9 cellular contexts compared by ENCODE assay signal in genomic region chr1:19661721-19662228, GRCh38. TPM values are rescaled to one million over a fixed set of nuclear protein-coding genes. Genes with fewer than 3 reads are reported as not detected.
A peak's percentile ranks its signal among the peaks of the same experiment; 100 is the strongest.
DNase-seq lines count a peak whose midpoint lies in the region; ATAC-seq and TF ChIP-seq lines count a peak whose summit lies in the region.
"Had no signal": no experiment of that assay in that cellular context is flagged by ENCODE, and none has a peak within 500 bp of the region (broad histone marks: within the 10 kb centered on the region; RNA-seq: fewer than 3 reads in every experiment).

No MANE protein-coding gene starts in this region.

- H3K9me3 Mint-ChIP-seq in CD4-positive, alpha-beta memory T cell: peaks cover 0 to 1% (median 0%) of the 10 kb centered on the region in 8 donors
- no peaks in the 10 kb centered on the region for H3K9me3 Mint-ChIP-seq in H9
- peaks cover 2% of the 10 kb centered on the region for H3K9me3 Mint-ChIP-seq in nephron progenitor cell
- H3K9me3 Mint-ChIP-seq in activated T-helper 2 cell treated with anti-CD3 and anti-CD28 coated beads, Interferon-gamma antibody, Interleukin-2, Interleukin-4, amounts not matched to agents 10 μg/mL and 5 μg/mL and 100 μg/mL, durations not matched to agents 14 hours and 24 hours and 36 hours: no peaks in the 10 kb centered on the region

- H3K4me1 Mint-ChIP-seq in CD4-positive, alpha-beta memory T cell: peaks cover 18 to 43% (median 29%) of the 10 kb centered on the region in 4 donors
- H3K4me1 Mint-ChIP-seq in H9: peaks cover 14 to 28% of the 10 kb centered on the region in 2 experiments
- peaks cover 22% of the 10 kb centered on the region for H3K4me1 Mint-ChIP-seq in nephron progenitor cell
- H3K4me1 Mint-ChIP-seq in activated T-helper 2 cell treated with anti-CD3 and anti-CD28 coated beads, Interferon-gamma antibody, Interleukin-2, Interleukin-4, amounts not matched to agents 10 μg/mL and 5 μg/mL and 100 μg/mL, durations not matched to agents 14 hours and 24 hours and 36 hours (ENCODE audit: low read depth): peaks cover 8% of the 10 kb centered on the region

- no peak overlapping the region for H2AFZ ChIP-seq in H9 (ENCODE audit: low read length)

- no peaks in the 10 kb centered on the region for H3K27me3 ChIP-seq in CD4-positive, alpha-beta memory T cell (ENCODE audit: insufficient read depth, low read length)
- H3K27me3 ChIP-seq in H9 (ENCODE audit: insufficient read depth, low read length): peaks cover 19% of the 10 kb centered on the region

- no peaks in the 10 kb centered on the region for H3K79me1 ChIP-seq in H9 (ENCODE audit: insufficient read depth, low read depth, low read length, poor library complexity, severe bottlenecking)

- intact Hi-C loops in CD4-positive, alpha-beta memory T cell (cut with micrococcal nuclease): loop anchor here (1.0 to 2.0 kb wide), 2 partner anchors 27 to 43 kb away; no protein-coding TSS in a partner anchor
- intact Hi-C loops in activated T-helper 2 cell treated with anti-CD3 and anti-CD28 coated beads, Interferon-gamma antibody, Interleukin-2, Interleukin-4, amounts not matched to agents 10 μg/mL and 5 μg/mL and 100 μg/mL, durations not matched to agents 14 hours and 24 hours and 36 hours (cut with micrococcal nuclease): loop anchor here (10.0 kb wide), 1 partner anchor 153 kb away; the partner anchor contains the start of gene RNF186

- no peak overlapping the region for H4K91ac ChIP-seq in H9 (ENCODE audit: insufficient read length, low read depth, low read length)

- no peak overlapping the region for H2BK20ac ChIP-seq in H9 (ENCODE audit: low read depth, low read length, poor library complexity, severe bottlenecking)

- H3T11ph ChIP-seq in H9 (ENCODE audit: low read length): no peak overlapping the region

- H3K27me3 Mint-ChIP-seq in CD4-positive, alpha-beta memory T cell: peaks cover 0 to 18% of the 10 kb centered on the region in 2 donors
- H3K27me3 Mint-ChIP-seq in H9 (ENCODE audit: low read depth) (peaks cover 55% of the 10 kb centered on the region), nephron progenitor cell (ENCODE audit: low read depth, poor library complexity) (peaks cover 71% of the 10 kb centered on the region)
- peaks cover 28% of the 10 kb centered on the region for H3K27me3 Mint-ChIP-seq in activated T-helper 2 cell treated with anti-CD3 and anti-CD28 coated beads, Interferon-gamma antibody, Interleukin-2, Interleukin-4, amounts not matched to agents 10 μg/mL and 5 μg/mL and 100 μg/mL, durations not matched to agents 14 hours and 24 hours and 36 hours (ENCODE audit: low read depth)

- H2BK12ac ChIP-seq in H9 (ENCODE audit: insufficient read length, low read depth, low read length): no peak overlapping the region

- peak; percentile 87 for TF ChIP-seq CTCF in H9 (conservative IDR thresholded peaks at IDR 0.05)
- peak; percentile 71 for TF ChIP-seq CTCF in RWPE1 (conservative IDR thresholded peaks at IDR 0.05; ENCODE audit: low read depth)
- TF ChIP-seq CTCF in choroid plexus epithelial cell (conservative IDR thresholded peaks at IDR 0.05; ENCODE audit: low read depth, low read length): peak; percentile 63
- TF ChIP-seq CTCF in nephron progenitor cell (IDR thresholded peaks at IDR 0.05): peak; percentile 80

- peaks cover 27% of the 10 kb centered on the region for H3K4me1 ChIP-seq in CD4-positive, alpha-beta memory T cell (ENCODE audit: insufficient read depth, low read length)
- H3K4me1 ChIP-seq in H9 (ENCODE audit: insufficient read depth, low read length): no peaks in the 10 kb centered on the region

- H2AK5ac ChIP-seq in H9 (ENCODE audit: insufficient read length, low read length): no peak overlapping the region

- POLR2A ChIA-PET in CD4-positive, alpha-beta memory T cell (lab: Charles Lee; ENCODE audit: partially characterized antibody): interaction anchor here (0.5 to 1.8 kb wide), 4 partner anchors 9 to 44 kb away, joined by 3 to 8 read pairs (median 3); no protein-coding TSS in a partner anchor
- POLR2A ChIA-PET in RWPE1 (lab: Yijun Ruan, JAX; ENCODE audit: low non-redundant PET): no interaction called here

- no peak overlapping the region for H3K14ac ChIP-seq in H9 (ENCODE audit: insufficient read depth, low read length)

- no peaks in the 10 kb centered on the region for H3K9me3 ChIP-seq in CD4-positive, alpha-beta memory T cell (ENCODE audit: control insufficient read depth in 1 of 2, low read length in 2 of 2)
- no peaks in the 10 kb centered on the region for H3K9me3 ChIP-seq in H9 (ENCODE audit: control insufficient read depth, low read depth, low read length)
- H3K9me3 ChIP-seq: SJSA1 had no signal

- H2BK15ac ChIP-seq in H9 (ENCODE audit: low read depth, low read length): no peak overlapping the region

- H3K36me3 Mint-ChIP-seq in CD4-positive, alpha-beta memory T cell: peaks cover 0 to 2% of the 10 kb centered on the region in 2 donors
- H3K36me3 Mint-ChIP-seq in H9 (ENCODE audit: insufficient read depth in 1 of 3, low read depth in 3 of 3) (no peaks in the 10 kb centered on the region), nephron progenitor cell (ENCODE audit: low read depth) (no peaks in the 10 kb centered on the region)
- H3K36me3 Mint-ChIP-seq in activated T-helper 2 cell treated with anti-CD3 and anti-CD28 coated beads, Interferon-gamma antibody, Interleukin-2, Interleukin-4, amounts not matched to agents 10 μg/mL and 5 μg/mL and 100 μg/mL, durations not matched to agents 14 hours and 24 hours and 36 hours (ENCODE audit: low read depth): no peaks in the 10 kb centered on the region

- H3K9ac ChIP-seq in H9 (ENCODE audit: extremely low read depth, insufficient read length, low read length): no peak overlapping the region

- H2BK5ac ChIP-seq in H9 (ENCODE audit: insufficient read length, low read length): no peak overlapping the region

- WGBS in H9 (ENCODE audit: extremely low coverage, insufficient read length, low lambda C conversion rate): no CpG with 5 or more reads among the region's 9 CpGs

- H2BK120ac ChIP-seq in H9 (ENCODE audit: low read depth, low read length, poor library complexity, severe bottlenecking): no peak overlapping the region

- H3K36me3 ChIP-seq in CD4-positive, alpha-beta memory T cell (ENCODE audit: insufficient read depth, low read length): no peaks in the 10 kb centered on the region
- H3K36me3 ChIP-seq: SJSA1 had no signal

- H4K8ac ChIP-seq in H9 (replicated peaks; ENCODE audit: insufficient read length, low read depth, low read length): no peak overlapping the region

- no peak overlapping the region for H3K4me2 ChIP-seq in H9 (ENCODE audit: insufficient read depth, insufficient read length, low read length)

- H3K23me2 ChIP-seq in H9 (ENCODE audit: insufficient read length, low read depth, low read length, poor library complexity, severe bottlenecking): no peaks in the 10 kb centered on the region

- H3K79me2 ChIP-seq in H9 (ENCODE audit: insufficient read depth, low read length): no peaks in the 10 kb centered on the region

- H3K23ac ChIP-seq in H9 (ENCODE audit: insufficient read length, low read depth, low read length): no peak overlapping the region

- no peak overlapping the region for H3K18ac ChIP-seq in H9 (ENCODE audit: insufficient read length, low read depth, low read length)

- peak overlapping the region in 2 of 7 donors; percentile 71 to 74 for H3K27ac Mint-ChIP-seq in CD4-positive, alpha-beta memory T cell
- H3K27ac Mint-ChIP-seq in H9 (no peak overlapping the region), nephron progenitor cell (no peak overlapping the region)
- H3K27ac Mint-ChIP-seq in activated T-helper 2 cell treated with anti-CD3 and anti-CD28 coated beads, Interferon-gamma antibody, Interleukin-2, Interleukin-4, amounts not matched to agents 10 μg/mL and 5 μg/mL and 100 μg/mL, durations not matched to agents 14 hours and 24 hours and 36 hours: no peak overlapping the region

- peak overlapping the region in 1 of 8 donors; percentile 54 for H3K4me3 Mint-ChIP-seq in CD4-positive, alpha-beta memory T cell
- H3K4me3 Mint-ChIP-seq in H9 (no peak overlapping the region), nephron progenitor cell (no peak overlapping the region)
- no peak overlapping the region for H3K4me3 Mint-ChIP-seq in activated T-helper 2 cell treated with anti-CD3 and anti-CD28 coated beads, Interferon-gamma antibody, Interleukin-2, Interleukin-4, amounts not matched to agents 10 μg/mL and 5 μg/mL and 100 μg/mL, durations not matched to agents 14 hours and 24 hours and 36 hours (ENCODE audit: low read depth)

- DNase-seq in CD4-positive, alpha-beta memory T cell: peak in 4 of 5 donors; percentile 49 to 66 (median 60)
- no peak for DNase-seq in H9
- DNase-seq in RWPE1 (ENCODE audit: low spot score): no peak
- peak; percentile 69 for DNase-seq in choroid plexus epithelial cell (ENCODE audit: low read depth)
- DNase-seq in nephron progenitor cell: no peak
- DNase-seq in GF-D8 (lab: John Stamatoyannopoulos, UW): no peak
- no peak for DNase-seq in activated T-helper 2 cell treated with anti-CD3 and anti-CD28 coated beads, Interferon-gamma antibody, Interleukin-2, Interleukin-4, amounts not matched to agents 10 μg/mL and 5 μg/mL and 100 μg/mL, durations not matched to agents 14 hours and 24 hours and 36 hours (ENCODE audit: low spot score)

- no peak overlapping the region for H3K4me3 ChIP-seq in CD4-positive, alpha-beta memory T cell (ENCODE audit: low read length in 2 of 2)
- H3K4me3 ChIP-seq in choroid plexus epithelial cell (ENCODE audit: low read depth, low read length): no peak overlapping the region
- H3K4me3 ChIP-seq: SJSA1 had no signal

- no peak overlapping the region for H3K27ac ChIP-seq in CD4-positive, alpha-beta memory T cell (ENCODE audit: low read depth, low read length)
- H3K27ac ChIP-seq in H9 (ENCODE audit: insufficient read length, low read depth, low read length): no peak overlapping the region
- H3K27ac ChIP-seq in RWPE1: no peak overlapping the region
- H3K27ac ChIP-seq: SJSA1 had no signal

- ATAC-seq in HG02759 (IDR thresholded peaks at IDR 0.05; ENCODE audit: unreplicated experiment): no peak

- no peak overlapping the region for H3K56ac ChIP-seq in H9 (ENCODE audit: insufficient read length, low read depth, low read length)

- H4K20me1 ChIP-seq in H9 (ENCODE audit: control insufficient read depth, insufficient read depth, insufficient read length): no peaks in the 10 kb centered on the region

- H3K4ac ChIP-seq in H9 (ENCODE audit: low read depth, low read length): no peak overlapping the region

- CTCF ChIA-PET in CD4-positive, alpha-beta memory T cell (lab: Charles Lee; ENCODE audit: partially characterized antibody): interaction anchor here (0.6 to 6.6 kb wide), 59 partner anchors 8 to 527 kb away, joined by 3 to 177 read pairs (median 4); partner anchors contain the start of genes AKR7A2, EMC1 and SLC66A1
- CTCF ChIA-PET in RWPE1 (lab: Yijun Ruan, JAX): interaction anchor here (0.6 to 1.9 kb wide), 15 partner anchors 11 to 1282 kb away, joined by 3 to 15 read pairs (median 4); no protein-coding TSS in a partner anchor

- no peak overlapping the region for H4K5ac ChIP-seq in H9 (ENCODE audit: insufficient read length, low read depth, low read length)

RNA-seq across cellular contexts. Expression of gene HTR6, which starts 2.9 kb away (rescaled TPM):
- under 1 TPM; 0.33 to 0.44 TPM for total RNA-seq in CD4-positive, alpha-beta memory T cell
- 1 to 10 TPM in 1 of 2 donors, not detected in 1; 1.1 TPM for polyA plus RNA-seq in CD4-positive, alpha-beta memory T cell
- 0.29 and 0.37 TPM in 2 replicates for total RNA-seq in H9 (2021)
- not detected in 2 replicates for total RNA-seq in activated T-helper 2 cell treated with anti-CD3 and anti-CD28 coated beads, Interferon-gamma antibody, Interleukin-2, Interleukin-4, amounts not matched to agents 10 μg/mL and 5 μg/mL and 100 μg/mL, durations not matched to agents 14 hours and 24 hours and 36 hours
- total RNA-seq: SJSA1 had no signal

RNA-seq across cellular contexts. Expression of gene NBL1, which starts 17.7 kb away (rescaled TPM):
- total RNA-seq in CD4-positive, alpha-beta memory T cell: 10 to 100 TPM; 22.8 to 24.6 TPM
- polyA plus RNA-seq in CD4-positive, alpha-beta memory T cell: 10 to 100 TPM in 1 of 2 donors, 1 to 10 TPM in 1; 8.9 to 12.0 TPM
- 6.1 and 6.4 TPM in 2 replicates for total RNA-seq in H9 (2021)
- total RNA-seq in activated T-helper 2 cell treated with anti-CD3 and anti-CD28 coated beads, Interferon-gamma antibody, Interleukin-2, Interleukin-4, amounts not matched to agents 10 μg/mL and 5 μg/mL and 100 μg/mL, durations not matched to agents 14 hours and 24 hours and 36 hours: 51.6 and 55.7 TPM in 2 replicates

Comparison
In these comparisons a context has a peak if more than half of its experiments do, and no peak if none do; other contexts are left out.
1. DNase-seq: peak in CD4-positive, alpha-beta memory T cell (4 of 5) and choroid plexus epithelial cell (single experiment); none in H9 (single experiment), RWPE1 (single experiment), nephron progenitor cell (single experiment), GF-D8 (single experiment) and activated T-helper 2 cell treated with anti-CD3 and anti-CD28 coated beads, Interferon-gamma antibody, Interleukin-2, Interleukin-4, amounts not matched to agents 10 μg/mL and 5 μg/mL and 100 μg/mL, durations not matched to agents 14 hours and 24 hours and 36 hours (single experiment).
2. Peak in every context shown above with its lines, with median percentiles within 50 percentile points of each other: CTCF ChIP-seq.